Comparison of ENCODE assay signal across 30 cellular contexts in genomic region chr20:44389871-44390270, GRCh38. TPM values are rescaled to one million over a fixed set of nuclear protein-coding genes. Genes with fewer than 3 reads are reported as not detected.
"Had no signal": no experiment of that assay in that cellular context is flagged by ENCODE, and none has a peak within 500 bp of the region (broad histone marks: within the 10 kb centered on the region; RNA-seq: fewer than 3 reads in every experiment).

No MANE protein-coding gene starts in this region.

- H3K27ac ChIP-seq: heart right ventricle, hepatocyte, lower lobe of right lung, pancreas, prostate gland, suprapubic skin, thoracic aorta, tibial artery, upper lobe of right lung had no signal

- H2AFZ ChIP-seq: hepatocyte had no signal

- H3K9me3 Mint-ChIP-seq: naive thymus-derived CD8-positive, alpha-beta T cell; nephron progenitor cell; stimulated activated naive CD8-positive, alpha-beta T cell treated with anti-CD3 and anti-CD28 coated beads, Interleukin-15, Interleukin-2, amounts not matched to agents 100 ng/mL and 50 ng/mL, for 24 hours had no signal

- FAIRE-seq: pancreas, urothelium cell line had no signal

- H3K36me3 Mint-ChIP-seq: naive thymus-derived CD8-positive, alpha-beta T cell had no signal

- ATAC-seq: heart right ventricle; left ventricle myocardium superior; lower lobe of right lung; naive thymus-derived CD8-positive, alpha-beta T cell; pancreas; right cardiac atrium; upper lobe of right lung had no signal

- H3K27ac Mint-ChIP-seq: naive thymus-derived CD8-positive, alpha-beta T cell; nephron progenitor cell; stimulated activated naive CD8-positive, alpha-beta T cell treated with anti-CD3 and anti-CD28 coated beads, Interleukin-15, Interleukin-2, amounts not matched to agents 100 ng/mL and 50 ng/mL, for 24 hours had no signal

- H3K4me2 ChIP-seq: hepatocyte, smooth muscle cell had no signal

- H3K4me3 ChIP-seq: heart right ventricle, hepatocyte, lower lobe of right lung, pancreas, prostate gland, smooth muscle cell, suprapubic skin, thoracic aorta, tibial artery, upper lobe of right lung had no signal

- DNase-seq: heart right ventricle; islet precursor cell; left ventricle myocardium superior; lower lobe of right lung; mammary epithelial cell; mesenchymal stem cell; naive thymus-derived CD8-positive, alpha-beta T cell; nephron progenitor cell; pancreas; posterior cingulate gyrus; retina; right cardiac atrium; stimulated activated CD4-positive, alpha-beta T cell treated with anti-CD3 and anti-CD28 coated beads, Interleukin-2, amount 100 ng/mL, for 24 hours; stimulated activated CD4-positive, alpha-beta T cell treated with anti-CD3 and anti-CD28 coated beads, Interleukin-4, amount 100 ng/mL, for 1 hour; stimulated activated naive CD4-positive, alpha-beta T cell; tibial artery; trophoblast cell; upper lobe of right lung had no signal

- H3K27me3 ChIP-seq: hepatocyte, pancreas had no signal

- H3K4me3 Mint-ChIP-seq: naive thymus-derived CD8-positive, alpha-beta T cell; nephron progenitor cell; stimulated activated naive CD8-positive, alpha-beta T cell treated with anti-CD3 and anti-CD28 coated beads, Interleukin-15, Interleukin-2, amounts not matched to agents 100 ng/mL and 50 ng/mL, for 24 hours had no signal

- H3K36me3 ChIP-seq: heart right ventricle, lower lobe of right lung, pancreas, prostate gland, suprapubic skin, thoracic aorta, tibial artery, upper lobe of right lung had no signal

- H3K9me3 ChIP-seq: heart right ventricle, lower lobe of right lung, pancreas, prostate gland, suprapubic skin, thoracic aorta, tibial artery, upper lobe of right lung had no signal

- H3K4me1 ChIP-seq: prostate gland had no signal

RNA-seq across cellular contexts. Expression of gene HNF4A, which starts 34.4 kb away (rescaled TPM):
- total RNA-seq: heart right ventricle; kidney epithelial cell; left ventricle myocardium superior; mammary epithelial cell; naive thymus-derived CD8-positive, alpha-beta T cell; omental fat pad; prostate gland; skeletal muscle tissue; smooth muscle cell; subcutaneous adipose tissue; suprapubic skin had no signal
- polyA plus RNA-seq: naive thymus-derived CD8-positive, alpha-beta T cell; smooth muscle cell had no signal

RNA-seq across cellular contexts. Expression of gene R3HDML, which starts 53.0 kb away (rescaled TPM):
- total RNA-seq: heart right ventricle; kidney epithelial cell; left ventricle myocardium superior; lower lobe of right lung; mammary epithelial cell; mucosa of gallbladder; naive thymus-derived CD8-positive, alpha-beta T cell; omental fat pad; pancreas; right cardiac atrium; skeletal muscle tissue; smooth muscle cell; subcutaneous adipose tissue; suprapubic skin; thoracic aorta; upper lobe of right lung had no signal
- polyA plus RNA-seq: heart right ventricle; hepatocyte; mammary epithelial cell; naive thymus-derived CD8-positive, alpha-beta T cell; pancreas; right cardiac atrium; smooth muscle cell had no signal
